8 cellular contexts compared by ENCODE assay signal in genomic region chrX:119871599-119872395, GRCh38. TPM values are rescaled to one million over a fixed set of nuclear protein-coding genes. Genes with fewer than 3 reads are reported as not detected.
DNase-seq lines count a peak whose midpoint lies in the region; ATAC-seq and TF ChIP-seq lines count a peak whose summit lies in the region.

NDUFA1 (plus strand) TSS chrX:119871832; CDS start chrX:119871912, 80 bp downstream.
RNF113A (minus strand) TSS chrX:119871733; CDS start chrX:119871613, 120 bp downstream.

- ATAC-seq in GM21717 (IDR thresholded peaks at IDR 0.05; ENCODE audit: unreplicated experiment), result peak; percentile 85
- ATAC-seq in esophagus mucosa, result peak; percentile 97

- peak within 1 kb of the TSS; percentile 55 to 71 (median 68) for H3K4me3 ChIP-seq in Peyer's patch

- no peaks in the 10 kb centered on the region for H3K27me3 ChIP-seq in Peyer's patch

- H3K27ac ChIP-seq in Peyer's patch, result peak within 1 kb of the TSS; percentile 88 to 96 (median 93)

- H3K36me3 ChIP-seq in Peyer's patch, result peaks cover 0 to 4% (median 0%) of the 10 kb centered on the region in 3 donors

- no peaks in the 10 kb centered on the region for H3K4me1 ChIP-seq in Peyer's patch

- DNase-seq in DMS53 treated with DMSO at 0.1 percent for 48 hours (lab: John Stamatoyannopoulos, UW; ENCODE audit: unreplicated experiment) (peak; percentile 82), KBM-7 (peak; percentile 96), Peyer's patch (peak; percentile 83 to 93 (median 88)), myocyte (ENCODE audit: low read depth) (peak; percentile 82)
- peak; percentile 85 to 89 for DNase-seq in activated T-cell treated with anti-CD3 and anti-CD28 coated beads, Interleukin-2, amount 50 U/mL, for 48 hours
- DNase-seq in stimulated activated CD8-positive, alpha-beta memory T cell treated with anti-CD3 and anti-CD28 coated beads, Interleukin-7, amount 100 ng/mL, for 48 hours (ENCODE audit: extremely low read depth in 1 of 2, low read depth in 1 of 2), result peak; percentile 62 to 68

- peak; percentile 87 to 88 for TF ChIP-seq POLR2A in Peyer's patch (IDR thresholded peaks at IDR 0.05)

- H3K9me3 ChIP-seq in Peyer's patch, result no peaks in the 10 kb centered on the region

- in situ Hi-C loops in KBM-7 (cut with MboI; ENCODE audit: low pct_unique_long_range_greater_than_20kb, low sequenced_read_pairs), result no loop called here

- TF ChIP-seq CTCF in Peyer's patch (IDR thresholded peaks at IDR 0.05), result no peak

RNA-seq across cellular contexts. Expression of gene NDUFA1, which starts in this region (rescaled TPM):
- total RNA-seq in Peyer's patch (100 to 1,000 TPM in 1 of 4 donors, 10 to 100 TPM in 3; 58.1 to 109 (median 68.7) TPM), esophagus mucosa (84.3 TPM), myocyte (55.2 and 65.4 TPM in 2 replicates)
- 233 TPM for polyA plus RNA-seq in myocyte (2012)

RNA-seq across cellular contexts. Expression of gene RNF113A, which starts in this region (rescaled TPM):
- total RNA-seq in Peyer's patch (10 to 100 TPM; 11.6 to 16.6 (median 15.6) TPM), esophagus mucosa (8.2 TPM), myocyte (16.1 and 18.0 TPM in 2 replicates)
- polyA plus RNA-seq in myocyte (2012), result 18.6 TPM

Comparison
In these comparisons a context has a peak if more than half of its experiments do, and no peak if none do; other contexts are left out.
1. Peak in every context shown above with its lines: DNase-seq, ATAC-seq, H3K4me3 ChIP-seq and H3K27ac ChIP-seq.